ENCODE assay signal across 8 cellular contexts in the genomic region with DNA sequence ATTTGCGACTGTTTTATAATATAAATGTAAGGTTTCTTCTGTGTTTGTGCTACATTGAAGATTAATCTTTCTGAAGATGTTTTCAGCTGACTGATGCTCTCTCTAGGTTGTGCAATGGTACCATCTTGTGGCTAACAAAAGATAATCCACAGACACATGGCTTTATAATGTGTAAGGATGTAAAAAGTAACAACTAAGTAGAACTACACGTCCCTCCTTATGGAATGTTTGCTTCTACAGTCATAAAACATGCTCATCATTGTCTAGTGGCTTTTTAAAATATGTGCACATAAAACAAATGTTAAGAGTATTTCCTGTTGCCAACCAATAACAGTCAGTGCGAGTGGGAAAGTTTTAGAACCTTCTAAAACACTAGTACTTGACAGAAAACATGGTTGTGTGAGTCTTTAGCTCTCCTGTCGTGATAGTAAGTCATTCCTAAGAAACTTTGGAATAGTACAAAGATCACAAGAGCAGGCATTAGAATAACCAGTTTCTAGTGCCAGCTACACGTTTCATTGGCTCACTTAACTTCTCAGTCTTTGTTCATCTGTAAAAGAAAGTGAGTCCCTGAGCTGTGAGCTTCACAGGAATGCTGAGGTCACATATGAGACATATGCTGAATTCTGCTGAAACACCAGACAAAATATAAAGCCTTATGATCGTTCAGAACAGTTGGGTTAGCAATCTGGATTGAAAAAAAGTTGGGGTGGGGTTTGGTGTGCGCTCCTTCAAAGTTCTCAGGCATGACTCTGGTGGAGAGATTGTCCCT.
DNase-seq lines count a peak whose midpoint lies in the region; ATAC-seq and TF ChIP-seq lines count a peak whose summit lies in the region.

No MANE protein-coding gene starts in this region.

- H2AFZ ChIP-seq in fibroblast of lung (ENCODE audit: low read length): no peak overlapping the region

- H3K4me3 ChIP-seq in Panc1 (ENCODE audit: low read depth in 2 of 2, low read length in 2 of 2): no peak overlapping the region
- H3K4me3 ChIP-seq in fibroblast of lung (replicated peaks in 1 of 4; ENCODE audit: control extremely low read depth in 1 of 4, insufficient read depth in 1 of 4, low read depth in 3 of 4, low read length in 4 of 4): no peak overlapping the region
- H3K4me3 ChIP-seq in psoas muscle: no peak overlapping the region

- TF ChIP-seq CTCF in Panc1 (IDR thresholded peaks at IDR 0.05) (peak; percentile 40; the same call in 1 of the 2 replicates), fibroblast of lung (conservative IDR thresholded peaks at IDR 0.05 in 1 of 2, IDR thresholded peaks at IDR 0.05 in 1 of 2; ENCODE audit: low read depth in 1 of 2, low read length in 2 of 2) (peak; percentile 44 to 45), psoas muscle (IDR thresholded peaks at IDR 0.05) (peak; percentile 38)

- POLR2A ChIA-PET in Panc1 (lab: Charles Lee): interaction anchor here (0.7 kb wide), 1 partner anchor 638 kb away, joined by 3 read pairs; no protein-coding TSS in a partner anchor

- intact Hi-C loops in Panc1 (cut with micrococcal nuclease; ENCODE audit: unreplicated experiment): loop anchor here (5.0 kb wide), 1 partner anchor 1513 kb away; no protein-coding TSS in a partner anchor
- intact Hi-C loops in psoas muscle (cut with DNase I): loop anchor here in 1 of 2 donors (10.0 kb wide), 1 partner anchor 1511 kb away; no protein-coding TSS in a partner anchor

- no peak overlapping the region for H3K9ac ChIP-seq in fibroblast of lung (ENCODE audit: insufficient read depth, low read length)

- CTCF ChIA-PET in Panc1 (lab: Charles Lee): no interaction called here

- DNase-seq in SKM-1 (lab: John Stamatoyannopoulos, UW; ENCODE audit: unreplicated experiment): peak; percentile 16
- DNase-seq in SKM-1 treated with dmso at 0.1 percent for 144 hours (lab: John Stamatoyannopoulos, UW; ENCODE audit: unreplicated experiment): no peak
- no peak for DNase-seq in Panc1 (ENCODE audit: low read depth, low spot score)
- DNase-seq in fibroblast of lung (ENCODE audit: low read depth in 2 of 2): peak; percentile 67 to 69
- DNase-seq in psoas muscle: no peak
- no peak for DNase-seq in NCI-H128 (lab: John Stamatoyannopoulos, UW; ENCODE audit: unreplicated experiment)
- DNase-seq in stimulated activated CD4-positive, alpha-beta T cell treated with anti-CD3 and anti-CD28 coated beads, Interleukin-15, amount 100 ng/mL, for 24 hours: no peak

- H3K27me3 ChIP-seq in Panc1 (ENCODE audit: control insufficient read depth, insufficient read depth, low read length) (no peaks in the 10 kb centered on the region), fibroblast of lung (ENCODE audit: control insufficient read depth, insufficient read depth, low read length) (no peaks in the 10 kb centered on the region), psoas muscle (ENCODE audit: insufficient read depth in 3 of 3, low read length in 2 of 3) (peaks cover 0 to 4% (median 2%) of the 10 kb centered on the region in 3 donors)

- in situ Hi-C loops in Panc1 (cut with HindIII; ENCODE audit: low pct_unique_long_range_greater_than_20kb, low sequenced_read_pairs): no loop called here

- H4K20me1 ChIP-seq in fibroblast of lung (ENCODE audit: control insufficient read depth, extremely low read depth, insufficient read depth, low read length): no peaks in the 10 kb centered on the region

- H3K4me2 ChIP-seq in fibroblast of lung (ENCODE audit: extremely low read depth, insufficient read depth, low read length): no peak overlapping the region

- H3K4me1 ChIP-seq in Panc1 (ENCODE audit: control insufficient read depth, insufficient read depth, low read length) (no peaks in the 10 kb centered on the region), fibroblast of lung (ENCODE audit: control insufficient read depth, extremely low read depth, insufficient read depth, low read length) (no peaks in the 10 kb centered on the region), psoas muscle (no peaks in the 10 kb centered on the region)

- H3K79me2 ChIP-seq in fibroblast of lung (ENCODE audit: control insufficient read depth, insufficient read depth, low read length): no peaks in the 10 kb centered on the region

- H3K27ac ChIP-seq in Panc1 (ENCODE audit: low read length) (no peak overlapping the region), fibroblast of lung (ENCODE audit: insufficient read depth, low read length) (no peak overlapping the region), psoas muscle (no peak overlapping the region)

- no TSS peak for BruUV-seq in Panc1 (replicated peaks; lab: Mats Ljungman, UMichigan)

- H3K9me3 ChIP-seq in Panc1 (ENCODE audit: control insufficient read depth, insufficient read depth, low read depth, low read length) (no peaks in the 10 kb centered on the region), fibroblast of lung (ENCODE audit: control insufficient read depth, insufficient read depth, low read depth, low read length) (no peaks in the 10 kb centered on the region), psoas muscle (no peaks in the 10 kb centered on the region)

- ATAC-seq in Panc1: no peak
- ATAC-seq in psoas muscle: no peak
- ATAC-seq in GM19035 (IDR thresholded peaks at IDR 0.05; ENCODE audit: unreplicated experiment): no peak

- 43 to 50% (median 45%) methylated on average over 7 of the region's 7 CpGs for WGBS in psoas muscle, 3 donors

- H3K36me3 ChIP-seq in Panc1 (ENCODE audit: control insufficient read depth, insufficient read depth, low read length) (no peaks in the 10 kb centered on the region), fibroblast of lung (ENCODE audit: control insufficient read depth, insufficient read depth, low read length) (no peaks in the 10 kb centered on the region), psoas muscle (ENCODE audit: insufficient read depth in 1 of 2, low read depth in 1 of 2) (no peaks in the 10 kb centered on the region)

Comparison
In these comparisons a context has a peak if more than half of its experiments do, and no peak if none do; other contexts are left out.
1. DNase-seq: peak in SKM-1 (single experiment) and fibroblast of lung (2 of 2); none in SKM-1 treated with dmso at 0.1 percent for 144 hours (single experiment), Panc1 (single experiment), psoas muscle (0 of 2), NCI-H128 (single experiment) and stimulated activated CD4-positive, alpha-beta T cell treated with anti-CD3 and anti-CD28 coated beads, Interleukin-15, amount 100 ng/mL, for 24 hours (single experiment).
2. Peak in every context shown above with its lines, with median percentiles within 50 percentile points of each other: CTCF ChIP-seq.